8 cellular contexts compared by ENCODE assay signal in the genomic region with DNA sequence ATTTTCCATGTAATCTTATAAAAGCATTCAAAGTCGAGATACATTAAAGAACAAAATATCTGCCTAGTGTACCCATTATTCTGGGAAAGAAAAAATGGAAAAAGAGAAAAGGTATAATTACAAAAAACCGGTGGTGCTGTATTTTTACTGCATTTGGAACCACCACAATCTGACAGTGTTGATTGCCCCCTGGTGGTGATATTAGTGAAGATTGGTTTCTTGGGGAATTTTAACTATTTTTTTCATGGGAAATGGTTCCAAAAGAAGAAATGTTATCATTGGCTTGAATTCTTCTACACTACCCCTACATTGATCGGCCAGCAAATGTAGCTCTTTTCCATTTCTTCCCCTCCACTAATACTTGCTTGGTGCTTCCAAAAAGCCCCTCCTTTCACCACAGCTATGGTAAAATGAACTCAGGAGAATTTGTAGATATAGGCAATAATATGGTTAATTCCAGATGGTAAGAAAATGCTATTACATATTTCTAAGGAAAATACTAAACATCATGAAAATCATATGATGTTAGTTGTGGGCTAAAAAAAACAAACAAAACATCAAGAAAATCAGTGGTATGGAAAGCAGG. TPM values are rescaled to one million over a fixed set of nuclear protein-coding genes. Genes with fewer than 3 reads are reported as not detected.
DNase-seq lines count a peak whose midpoint lies in the region; ATAC-seq and TF ChIP-seq lines count a peak whose summit lies in the region.

No MANE protein-coding gene starts in this region.

- H3K27me3 Mint-ChIP-seq in mesothelial cell of epicardium (ENCODE audit: low read depth), result peaks cover 1% of the 10 kb centered on the region
- H3K27me3 Mint-ChIP-seq in effector memory CD8-positive, alpha-beta T cell, result peaks cover 0 to 19% of the 10 kb centered on the region in 2 donors

- no peak overlapping the region for H3K4me3 Mint-ChIP-seq in mesothelial cell of epicardium
- no peak overlapping the region for H3K4me3 Mint-ChIP-seq in effector memory CD8-positive, alpha-beta T cell

- no peaks in the 10 kb centered on the region for H3K4me1 Mint-ChIP-seq in mesothelial cell of epicardium
- no peaks in the 10 kb centered on the region for H3K4me1 Mint-ChIP-seq in effector memory CD8-positive, alpha-beta T cell (ENCODE audit: low read depth in 2 of 2)

- H3K36me3 Mint-ChIP-seq in mesothelial cell of epicardium, result no peaks in the 10 kb centered on the region
- no peaks in the 10 kb centered on the region for H3K36me3 Mint-ChIP-seq in effector memory CD8-positive, alpha-beta T cell (ENCODE audit: insufficient read depth)

- H3K27ac Mint-ChIP-seq in mesothelial cell of epicardium, result no peak overlapping the region
- H3K27ac Mint-ChIP-seq in effector memory CD8-positive, alpha-beta T cell, result no peak overlapping the region

- peak; percentile 54 for TF ChIP-seq CTCF in GM12864 (IDR thresholded peaks at IDR 0.05; ENCODE audit: low read depth, low read length, missing control alignments)
- TF ChIP-seq CTCF in mesothelial cell of epicardium (IDR thresholded peaks at IDR 0.05; ENCODE audit: unreplicated experiment), result peak; percentile 94

- H3K4me3 ChIP-seq in GM12864 (ENCODE audit: low read depth, low read length), result no peak overlapping the region

- no peaks in the 10 kb centered on the region for H3K9me3 Mint-ChIP-seq in mesothelial cell of epicardium
- no peaks in the 10 kb centered on the region for H3K9me3 Mint-ChIP-seq in effector memory CD8-positive, alpha-beta T cell

- peak; percentile 10 to 44 for DNase-seq in AML-193 (lab: John Stamatoyannopoulos, UW)
- DNase-seq in GM12864 (ENCODE audit: low read depth), result no peak
- DNase-seq in NCI-H2227 treated with DMSO at 0.1 percent for 48 hours (lab: John Stamatoyannopoulos, UW), result peak; percentile 11
- peak; percentile 10 for DNase-seq in cerebellum (ENCODE audit: low spot score)
- DNase-seq in mesothelial cell of epicardium (ENCODE audit: low spot score in 2 of 2, unreplicated experiment in 2 of 2), result no peak
- DNase-seq in effector memory CD8-positive, alpha-beta T cell, result no peak
- no peak for DNase-seq in NK-92 treated with Interleukin-12 subunit alpha and Interleukin-12 subunit beta, amount 100 ng/mL, for 24 hours (lab: John Stamatoyannopoulos, UW)

- ATAC-seq in effector memory CD8-positive, alpha-beta T cell (replicated peaks), result no peak
- no peak for ATAC-seq in HG02981 (IDR thresholded peaks at IDR 0.05; ENCODE audit: unreplicated experiment)

RNA-seq across cellular contexts. Expression of a gene that starts 50.0 kb away (rescaled TPM):
- 15.9 TPM for total RNA-seq in cerebellum
- total RNA-seq in mesothelial cell of epicardium, result 17.7 to 18.3 TPM (median 17.8 TPM) in 3 replicates

Comparison
In these comparisons a context has a peak if more than half of its experiments do, and no peak if none do; other contexts are left out.
1. DNase-seq: peak in AML-193 (2 of 2), NCI-H2227 treated with DMSO at 0.1 percent for 48 hours (single experiment) and cerebellum (single experiment); none in GM12864 (single experiment), mesothelial cell of epicardium (0 of 2), effector memory CD8-positive, alpha-beta T cell (0 of 3) and NK-92 treated with Interleukin-12 subunit alpha and Interleukin-12 subunit beta, amount 100 ng/mL, for 24 hours (single experiment).